1 cellular context compared by ENCODE assay signal in genomic region chr17:21043296-21044232, GRCh38.
TF ChIP-seq lines count a peak whose summit lies in the region.

No MANE protein-coding gene starts in this region.

TF ChIP-seq in GM12878, 131 proteins besides CTCF, POLR2A, EP300 and RAD21 (continued from another document):
- no peak for TF ChIP-seq WRNIP1 (IDR thresholded peaks at IDR 0.05; ENCODE audit: borderline replicate concordance, low read depth, low read length)
- peak; percentile 76 for TF ChIP-seq EED (IDR thresholded peaks at IDR 0.05; ENCODE audit: low read depth)
- TF ChIP-seq SUZ12 (IDR thresholded peaks at IDR 0.05; ENCODE audit: unreplicated experiment), result no peak
- no peak for TF ChIP-seq JUNB (IDR thresholded peaks at IDR 0.05)
- TF ChIP-seq RELA (IDR thresholded peaks at IDR 0.05; ENCODE audit: borderline replicate concordance, partially characterized antibody), result peak; percentile 75
- TF ChIP-seq YY1 (IDR thresholded peaks at IDR 0.05; ENCODE audit: low read depth, low read length), result peak; percentile 82
- no peak for TF ChIP-seq HSF1 (IDR thresholded peaks at IDR 0.05; ENCODE audit: low read depth, low read length)
- no peak for TF ChIP-seq ZNF24 (IDR thresholded peaks at IDR 0.05)
- peak; percentile 80 for TF ChIP-seq RUNX3 (IDR thresholded peaks at IDR 0.05; ENCODE audit: low read length)
TF ChIP-seq in GM12878: peak in this region for 52.
